Comparison of ENCODE assay signal across 8 cellular contexts in genomic region chr5:150518712-150519559, GRCh38. TPM values are rescaled to one million over a fixed set of nuclear protein-coding genes. Genes with fewer than 3 reads are reported as not detected.
DNase-seq lines count a peak whose midpoint lies in the region; ATAC-seq and TF ChIP-seq lines count a peak whose summit lies in the region.
"Not testable (repeated sequence)": the region's sequence is repeated elsewhere in the genome, so short reads cannot be mapped to it uniquely, and the experiment has no call there.

No MANE protein-coding gene starts in this region.

- intact Hi-C loops in body of pancreas (cut with DNase I); lower lobe of right lung (cut with DNase I): not testable (repeated sequence)

- peaks cover 75% of the 10 kb centered on the region for H3K79me2 ChIP-seq in ACC112 (ENCODE audit: control insufficient read depth, insufficient read depth, low read length, unreplicated experiment)
- H3K79me2 ChIP-seq in H9 (ENCODE audit: insufficient read depth, low read length): not testable (repeated sequence)

- TF ChIP-seq EP300 in gastroesophageal sphincter (IDR thresholded peaks at IDR 0.05): not testable (repeated sequence)

- TF ChIP-seq CTCF in H9 (conservative IDR thresholded peaks at IDR 0.05); RWPE2 (IDR thresholded peaks at IDR 0.05; ENCODE audit: poor library complexity, severe bottlenecking); body of pancreas (IDR thresholded peaks at IDR 0.05); gastroesophageal sphincter (IDR thresholded peaks at IDR 0.05); lower lobe of right lung (IDR thresholded peaks at IDR 0.05); progenitor cell of endocrine pancreas (IDR thresholded peaks at IDR 0.05; ENCODE audit: unreplicated experiment): not testable (repeated sequence)

- no CpG with 5 or more reads among the region's 14 CpGs for WGBS in H9 (ENCODE audit: extremely low coverage, insufficient read length, low lambda C conversion rate)
- 55 to 57% methylated on average over 11 to 14 of the region's 14 CpGs for WGBS in body of pancreas, 2 donors
- WGBS in gastroesophageal sphincter (ENCODE audit: low coverage in 1 of 2), 2 donors: 85% methylated on average over 7 of the region's 14 CpGs; no CpG with 5 or more reads in 1 of the 2 donors

- H2AK5ac ChIP-seq in H9 (ENCODE audit: insufficient read length, low read length): not testable (repeated sequence)

- H4K8ac ChIP-seq in H9 (replicated peaks; ENCODE audit: insufficient read length, low read depth, low read length): not testable (repeated sequence)

- H3K27ac ChIP-seq in ACC112 (ENCODE audit: low read depth, low read length): peak overlapping the region; percentile 68; the same call in 1 of the 2 replicates
- not testable (repeated sequence) for H3K27ac ChIP-seq in H9 (ENCODE audit: insufficient read length, low read depth, low read length)
- peak overlapping the region; percentile 67 for H3K27ac ChIP-seq in RWPE2 (ENCODE audit: poor library complexity, severe bottlenecking)
- peak overlapping the region in 3 of 4 donors; percentile 76 to 78 (median 77) for H3K27ac ChIP-seq in body of pancreas
- H3K27ac ChIP-seq in gastroesophageal sphincter: peak overlapping the region in 3 of 4 donors; percentile 2 to 42 (median 32)
- peak overlapping the region; percentile 8 for H3K27ac ChIP-seq in lower lobe of right lung
- peak overlapping the region; percentile 75 for H3K27ac ChIP-seq in temporal lobe (ENCODE audit: low read depth, low read length)

- H2AFZ ChIP-seq in ACC112 (ENCODE audit: low read length, unreplicated experiment); H9 (ENCODE audit: low read length): not testable (repeated sequence)

- H3K4me2 ChIP-seq in H9 (ENCODE audit: insufficient read depth, insufficient read length, low read length): not testable (repeated sequence)

- ATAC-seq in RWPE2 (ENCODE audit: low read depth); body of pancreas; gastroesophageal sphincter; lower lobe of right lung: not testable (repeated sequence)

- not testable (repeated sequence) for H3K4ac ChIP-seq in H9 (ENCODE audit: low read depth, low read length)

- not testable (repeated sequence) for H3K27me3 ChIP-seq in ACC112 (ENCODE audit: insufficient read depth, low read length); H9 (ENCODE audit: insufficient read depth, low read length); RWPE2 (ENCODE audit: insufficient read depth, poor library complexity, severe bottlenecking); body of pancreas; gastroesophageal sphincter; lower lobe of right lung (ENCODE audit: low read depth)

- H4K5ac ChIP-seq in H9 (ENCODE audit: insufficient read length, low read depth, low read length): not testable (repeated sequence)

- not testable (repeated sequence) for H4K91ac ChIP-seq in H9 (ENCODE audit: insufficient read length, low read depth, low read length)

- not testable (repeated sequence) for H2BK12ac ChIP-seq in H9 (ENCODE audit: insufficient read length, low read depth, low read length)

- not testable (repeated sequence) for H3K23ac ChIP-seq in H9 (ENCODE audit: insufficient read length, low read depth, low read length)

- H3K4me1 Mint-ChIP-seq in H9 (peaks cover 25 to 46% of the 10 kb centered on the region in 2 experiments), progenitor cell of endocrine pancreas (ENCODE audit: low read depth) (peaks cover 60% of the 10 kb centered on the region)

- H3K23me2 ChIP-seq in H9 (ENCODE audit: insufficient read length, low read depth, low read length, poor library complexity, severe bottlenecking): not testable (repeated sequence)

- H3K27ac Mint-ChIP-seq in H9: peak overlapping the region in 2 of 3 experiments; percentile 44 to 79; a peak in 2 of 7 replicates
- peak overlapping the region; percentile 73 for H3K27ac Mint-ChIP-seq in progenitor cell of endocrine pancreas

- H3K9me3 ChIP-seq in H9 (ENCODE audit: control insufficient read depth, low read depth, low read length); RWPE2 (ENCODE audit: severe bottlenecking); body of pancreas; gastroesophageal sphincter; lower lobe of right lung: not testable (repeated sequence)

- H3K36me3 ChIP-seq in ACC112 (ENCODE audit: insufficient read depth, low read length); body of pancreas (replicated peaks in 1 of 2; ENCODE audit: insufficient read depth in 1 of 2, low read depth in 2 of 2): not testable (repeated sequence)
- H3K36me3 ChIP-seq in RWPE2 (ENCODE audit: low read depth): peaks cover 28% of the 10 kb centered on the region
- peaks cover 0 to 23% of the 10 kb centered on the region in 2 donors for H3K36me3 ChIP-seq in gastroesophageal sphincter
- peaks cover 31% of the 10 kb centered on the region for H3K36me3 ChIP-seq in lower lobe of right lung

- H3K4me1 ChIP-seq in ACC112 (ENCODE audit: control insufficient read depth, insufficient read depth, low read length, unreplicated experiment) (peaks cover 53% of the 10 kb centered on the region), RWPE2 (ENCODE audit: insufficient read depth, poor library complexity, severe bottlenecking) (peaks cover 53% of the 10 kb centered on the region), body of pancreas (peaks cover 100% of the 10 kb centered on the region), gastroesophageal sphincter (peaks cover 4 to 100% (median 42%) of the 10 kb centered on the region in 3 donors), lower lobe of right lung (peaks cover 84% of the 10 kb centered on the region)
- H3K4me1 ChIP-seq in H9 (ENCODE audit: insufficient read depth, low read length): not testable (repeated sequence)

- H2BK20ac ChIP-seq in H9 (ENCODE audit: low read depth, low read length, poor library complexity, severe bottlenecking): not testable (repeated sequence)

- H2BK120ac ChIP-seq in H9 (ENCODE audit: low read depth, low read length, poor library complexity, severe bottlenecking): not testable (repeated sequence)

- not testable (repeated sequence) for H4K20me1 ChIP-seq in H9 (ENCODE audit: control insufficient read depth, insufficient read depth, insufficient read length)

- not testable (repeated sequence) for H3K14ac ChIP-seq in H9 (ENCODE audit: insufficient read depth, low read length)

- H3K18ac ChIP-seq in H9 (ENCODE audit: insufficient read length, low read depth, low read length): not testable (repeated sequence)

- not testable (repeated sequence) for H3K4me3 ChIP-seq in ACC112 (ENCODE audit: low read depth, low read length); RWPE2 (ENCODE audit: severe bottlenecking); body of pancreas; gastroesophageal sphincter; lower lobe of right lung

- not testable (repeated sequence) for H3K9ac ChIP-seq in H9 (ENCODE audit: extremely low read depth, insufficient read length, low read length)

- H2BK5ac ChIP-seq in H9 (ENCODE audit: insufficient read length, low read length): not testable (repeated sequence)

- not testable (repeated sequence) for H3K56ac ChIP-seq in H9 (ENCODE audit: insufficient read length, low read depth, low read length)

- not testable (repeated sequence) for H2BK15ac ChIP-seq in H9 (ENCODE audit: low read depth, low read length)

- H3K79me1 ChIP-seq in H9 (ENCODE audit: insufficient read depth, low read depth, low read length, poor library complexity, severe bottlenecking): not testable (repeated sequence)

- H3K27me3 Mint-ChIP-seq in H9 (ENCODE audit: low read depth); progenitor cell of endocrine pancreas: not testable (repeated sequence)

- not testable (repeated sequence) for H3K4me3 Mint-ChIP-seq in H9; progenitor cell of endocrine pancreas (ENCODE audit: low read depth)

- H3K36me3 Mint-ChIP-seq in H9 (ENCODE audit: insufficient read depth in 1 of 3, low read depth in 3 of 3): peaks cover 0 to 14% (median 8%) of the 10 kb centered on the region in 3 experiments; a peak in 4 of 7 replicates
- not testable (repeated sequence) for H3K36me3 Mint-ChIP-seq in progenitor cell of endocrine pancreas (ENCODE audit: insufficient read depth)

- TF ChIP-seq POLR2A in body of pancreas (IDR thresholded peaks at IDR 0.05); gastroesophageal sphincter (IDR thresholded peaks at IDR 0.05): not testable (repeated sequence)

- not testable (repeated sequence) for H3K9me3 Mint-ChIP-seq in H9; progenitor cell of endocrine pancreas (ENCODE audit: low read depth)

- H3T11ph ChIP-seq in H9 (ENCODE audit: low read length): not testable (repeated sequence)

- not testable (repeated sequence) for DNase-seq in H9; RWPE2 (ENCODE audit: low spot score); body of pancreas; lower lobe of right lung; progenitor cell of endocrine pancreas (ENCODE audit: low spot score, unreplicated experiment)

RNA-seq across cellular contexts. Expression of gene NDST1, which starts 11.0 kb away (rescaled TPM):
- total RNA-seq in H9 (2021) (59.2 and 65.5 TPM in 2 replicates), body of pancreas (10 to 100 TPM; 37.6 to 56.0 TPM), gastroesophageal sphincter (100 to 1,000 TPM in 1 of 4 donors, 10 to 100 TPM in 3; 58.3 to 146 (median 72.1) TPM), lower lobe of right lung (117 TPM), progenitor cell of endocrine pancreas (154 and 169 TPM in 2 replicates), temporal lobe (28.0 TPM)
